In genomic region chr18:27605107-27605834, GRCh38 we compare ENCODE assay signal across 8 cellular contexts.
DNase-seq lines count a peak whose midpoint lies in the region; ATAC-seq, FAIRE-seq and TF ChIP-seq lines count a peak whose summit lies in the region.

No MANE protein-coding gene starts in this region.

- H3K36me3 Mint-ChIP-seq in CD4-positive, alpha-beta T cell (ENCODE audit: low read depth): no peaks in the 10 kb centered on the region
- no peaks in the 10 kb centered on the region for H3K36me3 Mint-ChIP-seq in activated T-cell treated with anti-CD3 and anti-CD28 coated beads, Interleukin-2, amount 50 U/mL, for 4 hours (ENCODE audit: insufficient read depth)

- H3K27ac ChIP-seq in CD4-positive, alpha-beta T cell (ENCODE audit: low read depth, low read length): no peak overlapping the region

- H3K27me3 ChIP-seq in CD4-positive, alpha-beta T cell (ENCODE audit: control insufficient read depth, insufficient read depth, low read length): no peaks in the 10 kb centered on the region

- FAIRE-seq in TTC549 (lab: Jason Lieb, UNC): peak; percentile 83

- H3K9me3 Mint-ChIP-seq in CD4-positive, alpha-beta T cell: no peaks in the 10 kb centered on the region
- no peaks in the 10 kb centered on the region for H3K9me3 Mint-ChIP-seq in activated T-cell treated with anti-CD3 and anti-CD28 coated beads, Interleukin-2, amount 50 U/mL, for 4 hours

- CTCF ChIA-PET in CD4-positive, alpha-beta T cell (lab: Charles Lee): no interaction called here

- H3K4me3 Mint-ChIP-seq in CD4-positive, alpha-beta T cell: no peak overlapping the region
- H3K4me3 Mint-ChIP-seq in activated T-cell treated with anti-CD3 and anti-CD28 coated beads, Interleukin-2, amount 50 U/mL, for 4 hours: no peak overlapping the region

- peak; percentile 36 for TF ChIP-seq CTCF in CD4-positive, alpha-beta T cell (IDR thresholded peaks at IDR 0.05)

- no peaks in the 10 kb centered on the region for H3K27me3 Mint-ChIP-seq in CD4-positive, alpha-beta T cell
- no peaks in the 10 kb centered on the region for H3K27me3 Mint-ChIP-seq in activated T-cell treated with anti-CD3 and anti-CD28 coated beads, Interleukin-2, amount 50 U/mL, for 4 hours (ENCODE audit: low read depth)

- POLR2A ChIA-PET in CD4-positive, alpha-beta T cell (lab: Charles Lee): no interaction called here

- H3K9me3 ChIP-seq in CD4-positive, alpha-beta T cell (ENCODE audit: control insufficient read depth, low read length): no peaks in the 10 kb centered on the region

- H3K27ac Mint-ChIP-seq in CD4-positive, alpha-beta T cell: no peak overlapping the region

- ATAC-seq in CD4-positive, alpha-beta T cell (ENCODE audit: poor library complexity): no peak
- ATAC-seq in GM18867 (IDR thresholded peaks at IDR 0.05; ENCODE audit: unreplicated experiment) (peak; percentile 87), HG03095 (IDR thresholded peaks at IDR 0.05; ENCODE audit: unreplicated experiment) (peak; percentile 72)
- ATAC-seq in activated T-cell treated with anti-CD3 and anti-CD28 coated beads, Interleukin-2, amount 50 U/mL, for 4 hours: no peak

- H3K4me1 Mint-ChIP-seq in CD4-positive, alpha-beta T cell (ENCODE audit: low read depth): no peaks in the 10 kb centered on the region
- H3K4me1 Mint-ChIP-seq in activated T-cell treated with anti-CD3 and anti-CD28 coated beads, Interleukin-2, amount 50 U/mL, for 4 hours (ENCODE audit: low read depth): no peaks in the 10 kb centered on the region

- intact Hi-C loops in CD4-positive, alpha-beta T cell (cut with DNase I, micrococcal nuclease): no loop called here

- DNase-seq in CD4-positive, alpha-beta T cell: no peak
- DNase-seq in NCI-H2081 (lab: John Stamatoyannopoulos, UW) (peak; percentile 72 to 85), foreskin melanocyte (peak; percentile 62), nucleus accumbens (lab: John Stamatoyannopoulos, UW) (peak in 45 of 56 donors; percentile 2 to 85 (median 40))
- no peak for DNase-seq in activated T-cell treated with anti-CD3 and anti-CD28 coated beads, Interleukin-2, amount 50 U/mL, for 4 hours

Comparison
In these comparisons a context has a peak if more than half of its experiments do, and no peak if none do; other contexts are left out.
1. ATAC-seq: peak in GM18867 (single experiment) and HG03095 (single experiment); none in CD4-positive, alpha-beta T cell (single experiment) and activated T-cell treated with anti-CD3 and anti-CD28 coated beads, Interleukin-2, amount 50 U/mL, for 4 hours (0 of 2).
2. DNase-seq: peak in NCI-H2081 (2 of 2), foreskin melanocyte (single experiment) and nucleus accumbens (45 of 56); none in CD4-positive, alpha-beta T cell (0 of 10) and activated T-cell treated with anti-CD3 and anti-CD28 coated beads, Interleukin-2, amount 50 U/mL, for 4 hours (single experiment).